Comparison of ENCODE assay signal across 19 cellular contexts in the genomic region with DNA sequence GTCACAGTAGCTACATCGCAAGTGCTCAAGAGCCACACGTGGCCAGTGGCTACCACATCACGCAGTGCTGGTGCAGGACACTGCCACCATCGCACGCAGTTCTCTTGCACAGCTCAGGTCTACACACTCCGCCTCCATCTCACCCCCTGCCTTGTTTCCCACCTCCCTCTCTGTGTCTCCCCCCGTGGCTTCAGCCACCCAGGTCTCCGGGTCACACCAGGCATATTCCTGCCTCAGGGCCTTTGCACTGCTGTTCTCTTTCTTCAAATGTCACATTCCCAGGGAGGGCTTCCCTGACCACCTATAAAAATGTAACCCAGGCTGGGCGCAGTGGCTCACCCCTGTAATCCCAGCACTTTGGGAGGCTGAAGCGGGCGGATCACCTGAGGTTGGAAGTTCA. TPM values are rescaled to one million over a fixed set of nuclear protein-coding genes. Genes with fewer than 3 reads are reported as not detected.
DNase-seq lines count a peak whose midpoint lies in the region; ATAC-seq, FAIRE-seq and TF ChIP-seq lines count a peak whose summit lies in the region.
"Had no signal": no experiment of that assay in that cellular context is flagged by ENCODE, and none has a peak within 500 bp of the region (broad histone marks: within the 10 kb centered on the region; RNA-seq: fewer than 3 reads in every experiment).

No MANE protein-coding gene starts in this region.

- H3K23ac ChIP-seq in mesenchymal stem cell (ENCODE audit: low read length in 2 of 2) = peak overlapping the region in 1 of 2 experiments; percentile 4

- POLR2A ChIA-PET in K562 (lab: Yijun Ruan, JAX) = interaction anchor here (1.6 kb wide), 1 partner anchor 17 kb away, joined by 3 read pairs; no protein-coding TSS in a partner anchor

- no peak overlapping the region for H3K27ac ChIP-seq in K562 (ENCODE audit: extremely low read depth, low read depth, low read length)
- no peak overlapping the region for H3K27ac ChIP-seq in mesenchymal stem cell (ENCODE audit: low read length, poor library complexity, severe bottlenecking)
- no peak overlapping the region for H3K27ac ChIP-seq in aorta (ENCODE audit: low read depth in 1 of 2, low read length in 2 of 2)
- H3K27ac ChIP-seq: parathyroid adenoma, VCaP had no signal

- peak overlapping the region in 1 of 2 experiments; percentile 88 for H3K18ac ChIP-seq in mesenchymal stem cell (ENCODE audit: low read depth in 1 of 2, low read length in 2 of 2)

- no peak overlapping the region for H3K27ac Mint-ChIP-seq in stimulated activated naive CD8-positive, alpha-beta T cell treated with anti-CD3 and anti-CD28 coated beads, Interleukin-15, amount 100 ng/mL, for 72 hours
- H3K27ac Mint-ChIP-seq: activated CD4-positive, alpha-beta T cell treated with anti-CD3 and anti-CD28 coated beads, Interleukin-2, amount 10 ng/mL, durations not matched to agents 24 days and 14 days; activated naive CD4-positive, alpha-beta T cell treated with anti-CD3 and anti-CD28 coated beads, Interleukin-2, amount 50 U/mL, for 24 hours; natural killer cell treated with Interleukin-12 subunit alpha and Interleukin-12 subunit beta and Interleukin-15 and Interleukin-18, amount 100 ng/mL, for 72 hours; stimulated activated memory B cell treated with anti-CD40 and anti-IgM and Interleukin-4, amounts not matched to agents 10 μg/mL and 1 μg/mL and 100 μg/mL, for 72 hours had no signal

- BruUV-seq in K562 (replicated peaks; lab: Mats Ljungman, UMichigan) = no TSS peak

- H3K27me3 ChIP-seq in K562 (ENCODE audit: control insufficient read depth in 2 of 2, insufficient read depth in 2 of 2, low read length in 2 of 2) = 0 out of 5 replicates have a peak, but pooled peaks cover 2 to 6% of the 10 kb centered on the region in 2 experiments
- peaks cover 0 to 17% of the 10 kb centered on the region in 2 experiments for H3K27me3 ChIP-seq in mesenchymal stem cell (ENCODE audit: control insufficient read depth in 1 of 2, insufficient read depth in 1 of 2, low read length in 2 of 2)
- no peaks in the 10 kb centered on the region for H3K27me3 ChIP-seq in aorta (ENCODE audit: control insufficient read depth in 1 of 2, insufficient read depth in 2 of 2, low read length in 1 of 2)

- H3K4me1 Mint-ChIP-seq in stimulated activated naive CD8-positive, alpha-beta T cell treated with anti-CD3 and anti-CD28 coated beads, Interleukin-15, amount 100 ng/mL, for 72 hours = peaks cover 25% of the 10 kb centered on the region

- no peak overlapping the region for H3K4ac ChIP-seq in mesenchymal stem cell (ENCODE audit: low read depth in 1 of 2, low read length in 2 of 2)

- no peak for TF ChIP-seq EP300 in K562 (IDR thresholded peaks at IDR 0.05; ENCODE audit: low read length)

- CTCF ChIA-PET in K562 (lab: Yijun Ruan, JAX; ENCODE audit: low intra/inter-chr PET ratio) = interaction anchor here (0.6 to 13.2 kb wide), 5 partner anchors 29 to 1160 kb away, joined by 3 to 325 read pairs (median 5); no protein-coding TSS in a partner anchor

- ATAC-seq in stimulated activated naive CD8-positive, alpha-beta T cell treated with anti-CD3 and anti-CD28 coated beads, Interleukin-15, amount 100 ng/mL, for 72 hours = peak; percentile 15
- ATAC-seq in stimulated activated naive CD8-positive, alpha-beta T cell treated with anti-CD3 and anti-CD28 coated beads, Interleukin-15, Interleukin-2, amounts not matched to agents 100 U/mL and 50 U/mL, for 24 hours = no peak
- no peak for ATAC-seq in K562
- ATAC-seq in aorta (ENCODE audit: low FRiP score) = peak; percentile 21
- no peak for ATAC-seq in HG03469 (IDR thresholded peaks at IDR 0.05; ENCODE audit: unreplicated experiment)
- ATAC-seq: mucosa of descending colon; stimulated activated memory B cell treated with anti-CD40 and anti-IgM and Interleukin-4, amounts not matched to agents 10 μg/mL and 1 μg/mL and 100 μg/mL, for 72 hours had no signal

- peak overlapping the region; percentile 64 for H4K91ac ChIP-seq in mesenchymal stem cell (ENCODE audit: low read length)

- no peak for TF ChIP-seq CTCF in K562 (IDR thresholded peaks at IDR 0.05 in 2 of 3, conservative IDR thresholded peaks at IDR 0.05 in 1 of 3; ENCODE audit: insufficient read depth in 2 of 3, low read depth in 1 of 3, low read length in 3 of 3)

- H3K14ac ChIP-seq in mesenchymal stem cell (ENCODE audit: low read length in 2 of 2) = no peak overlapping the region

- no peaks in the 10 kb centered on the region for H3K9me3 ChIP-seq in K562 (replicated peaks; ENCODE audit: control insufficient read depth, insufficient read depth, low read depth, low read length)
- no peaks in the 10 kb centered on the region for H3K9me3 ChIP-seq in mesenchymal stem cell (ENCODE audit: control insufficient read depth, low read length)
- no peaks in the 10 kb centered on the region for H3K9me3 ChIP-seq in aorta (ENCODE audit: control insufficient read depth, low read length)
- H3K9me3 ChIP-seq: mucosa of descending colon had no signal

- peaks cover 2% of the 10 kb centered on the region for H3K79me1 ChIP-seq in mesenchymal stem cell (replicated peaks; ENCODE audit: low read length, poor library complexity, severe bottlenecking)

- H3K4me3 ChIP-seq in K562 = no peak overlapping the region
- H3K4me3 ChIP-seq in mesenchymal stem cell (ENCODE audit: insufficient read depth in 1 of 2, low read depth in 1 of 2, low read length in 2 of 2) = peak overlapping the region in 1 of 2 experiments; percentile 46
- H3K4me3 ChIP-seq in aorta (ENCODE audit: low read length in 2 of 2) = no peak overlapping the region
- H3K4me3 ChIP-seq: mucosa of descending colon had no signal

- no peak overlapping the region for H2BK5ac ChIP-seq in mesenchymal stem cell (ENCODE audit: low read depth, low read length, poor library complexity, severe bottlenecking)

- peaks cover 72% of the 10 kb centered on the region for H3K27me3 Mint-ChIP-seq in stimulated activated naive CD8-positive, alpha-beta T cell treated with anti-CD3 and anti-CD28 coated beads, Interleukin-15, amount 100 ng/mL, for 72 hours

- no peak for FAIRE-seq in K562 (lab: Jason Lieb, UNC)
- FAIRE-seq: HTR-8/SVneo, urothelium cell line had no signal

- H2BK12ac ChIP-seq in mesenchymal stem cell (ENCODE audit: low read length in 2 of 2) = no peak overlapping the region

- H4K8ac ChIP-seq in mesenchymal stem cell (ENCODE audit: low read length) = peak overlapping the region; percentile 83

- no peak for TF ChIP-seq RAD21 in K562 (CRISPR knock-in tag; conservative IDR thresholded peaks at IDR 0.05 in 1 of 2, IDR thresholded peaks at IDR 0.05 in 1 of 2)

- no peak for DNase-seq in stimulated activated naive CD8-positive, alpha-beta T cell treated with anti-CD3 and anti-CD28 coated beads, Interleukin-15, amount 100 ng/mL, for 72 hours
- DNase-seq in stimulated activated naive CD8-positive, alpha-beta T cell treated with anti-CD3 and anti-CD28 coated beads, Interleukin-15, Interleukin-2, amounts not matched to agents 100 U/mL and 50 U/mL, for 24 hours = no peak
- DNase-seq in K562 (ENCODE audit: extremely low read depth in 1 of 4, low spot score in 3 of 4) = no peak
- DNase-seq in mesenchymal stem cell = no peak
- DNase-seq in aorta = peak; percentile 26 to 42
- no peak for DNase-seq in middle frontal gyrus (ENCODE audit: extremely low spot score, low spot score)
- DNase-seq in amygdala (lab: John Stamatoyannopoulos, UW) = no peak
- DNase-seq: islet precursor cell, NCI-H1417 treated with DMSO at 0.1 percent for 48 hours had no signal

- no peaks in the 10 kb centered on the region for H4K20me1 ChIP-seq in K562 (replicated peaks; ENCODE audit: control insufficient read depth, insufficient read depth, low read length)

- intact Hi-C loops in K562 (cut with micrococcal nuclease) (loop anchor here (2.0 kb wide), 1 partner anchor 86 kb away; no protein-coding TSS in a partner anchor), aorta (cut with DNase I) (loop anchor here (1.0 to 2.0 kb wide), 2 partner anchors 84 to 86 kb away; no protein-coding TSS in a partner anchor)

- H3K4me3 Mint-ChIP-seq in stimulated activated naive CD8-positive, alpha-beta T cell treated with anti-CD3 and anti-CD28 coated beads, Interleukin-15, amount 100 ng/mL, for 72 hours = no peak overlapping the region
- H3K4me3 Mint-ChIP-seq: activated CD4-positive, alpha-beta T cell treated with anti-CD3 and anti-CD28 coated beads, Interleukin-2, amount 10 ng/mL, durations not matched to agents 24 days and 14 days; activated naive CD4-positive, alpha-beta T cell treated with anti-CD3 and anti-CD28 coated beads, Interleukin-2, amount 50 U/mL, for 24 hours; natural killer cell treated with Interleukin-12 subunit alpha and Interleukin-12 subunit beta and Interleukin-15 and Interleukin-18, amount 100 ng/mL, for 72 hours; stimulated activated memory B cell treated with anti-CD40 and anti-IgM and Interleukin-4, amounts not matched to agents 10 μg/mL and 1 μg/mL and 100 μg/mL, for 72 hours had no signal

- 63% methylated on average over 9 of the region's 11 CpGs for WGBS in K562 (ENCODE audit: insufficient coverage, low coverage, missing lambda C conversion rate)
- WGBS in mesenchymal stem cell = 89% methylated on average over 11 of the region's 11 CpGs
- WGBS in aorta, 2 donors = 82 to 84% methylated on average over 11 of the region's 11 CpGs

- TF ChIP-seq POLR2A in K562 (conservative IDR thresholded peaks at IDR 0.05) = no peak

- no peak overlapping the region for H2BK120ac ChIP-seq in mesenchymal stem cell (ENCODE audit: low read depth, low read length)

- H3K4me2 ChIP-seq in K562 (ENCODE audit: insufficient read depth, low read length) (no peak overlapping the region; the same call in 1 of the 2 replicates), mesenchymal stem cell (ENCODE audit: low read length, poor library complexity, severe bottlenecking) (no peak overlapping the region)

- H3K9me3 Mint-ChIP-seq in stimulated activated naive CD8-positive, alpha-beta T cell treated with anti-CD3 and anti-CD28 coated beads, Interleukin-15, amount 100 ng/mL, for 72 hours = no peaks in the 10 kb centered on the region
- H3K9me3 Mint-ChIP-seq: activated CD4-positive, alpha-beta T cell treated with anti-CD3 and anti-CD28 coated beads, Interleukin-2, amount 10 ng/mL, durations not matched to agents 24 days and 14 days; activated naive CD4-positive, alpha-beta T cell treated with anti-CD3 and anti-CD28 coated beads, Interleukin-2, amount 50 U/mL, for 24 hours; natural killer cell treated with Interleukin-12 subunit alpha and Interleukin-12 subunit beta and Interleukin-15 and Interleukin-18, amount 100 ng/mL, for 72 hours; stimulated activated memory B cell treated with anti-CD40 and anti-IgM and Interleukin-4, amounts not matched to agents 10 μg/mL and 1 μg/mL and 100 μg/mL, for 72 hours had no signal

- no peaks in the 10 kb centered on the region for H3K79me2 ChIP-seq in K562 (ENCODE audit: control insufficient read depth, insufficient read depth, low read length)
- H3K79me2 ChIP-seq: parathyroid adenoma had no signal

- H2BK15ac ChIP-seq in mesenchymal stem cell (ENCODE audit: low read depth, poor library complexity, severe bottlenecking) = no peak overlapping the region

- H2AK5ac ChIP-seq in mesenchymal stem cell (ENCODE audit: low read length, severe bottlenecking) = no peak overlapping the region

- H3K9ac ChIP-seq in K562 (ENCODE audit: insufficient read depth in 1 of 2, low read depth in 2 of 2, low read length in 2 of 2) (no peak overlapping the region), mesenchymal stem cell (ENCODE audit: low read length) (no peak overlapping the region)
- H3K9ac ChIP-seq: parathyroid adenoma had no signal

- in situ Hi-C loops in K562 (cut with MboI) = no loop called here

- H3K4me1 ChIP-seq in K562 (replicated peaks in 1 of 2; ENCODE audit: control insufficient read depth in 2 of 2, insufficient read depth in 2 of 2, low read length in 2 of 2) = peaks cover 16 to 23% of the 10 kb centered on the region in 2 experiments
- peaks cover 18% of the 10 kb centered on the region for H3K4me1 ChIP-seq in mesenchymal stem cell (ENCODE audit: control insufficient read depth, insufficient read depth, low read depth, low read length)
- no peaks in the 10 kb centered on the region for H3K4me1 ChIP-seq in aorta (ENCODE audit: control insufficient read depth in 1 of 2, insufficient read depth in 2 of 2, low read length in 2 of 2)
- H3K4me1 ChIP-seq: parathyroid adenoma had no signal

- H2AFZ ChIP-seq in K562 (ENCODE audit: low read depth, low read length) (no peak overlapping the region), mesenchymal stem cell (ENCODE audit: low read depth, low read length) (no peak overlapping the region)
- H2AFZ ChIP-seq: parathyroid adenoma had no signal

- H3K36me3 ChIP-seq in K562 (ENCODE audit: control insufficient read depth, insufficient read depth, low read length) (no peaks in the 10 kb centered on the region), mesenchymal stem cell (ENCODE audit: control insufficient read depth in 1 of 2, insufficient read depth in 2 of 2, low read depth in 1 of 2, low read length in 2 of 2) (no peaks in the 10 kb centered on the region), aorta (ENCODE audit: control insufficient read depth in 1 of 2, insufficient read depth in 2 of 2, low read length in 1 of 2) (no peaks in the 10 kb centered on the region)

- H3K9me1 ChIP-seq in K562 (ENCODE audit: control insufficient read depth, insufficient read depth, low read length) = no peaks in the 10 kb centered on the region

RNA-seq across cellular contexts. Expression of a gene that starts 10.6 kb away (rescaled TPM):
- 10.0 and 21.6 TPM in 2 replicates for total RNA-seq in K562 (2011; cell fraction: chromatin; rRNA removed; ENCODE audit: low replicate concordance)
- 20.5 and 23.5 TPM in 2 replicates for total RNA-seq in K562 (2011; cell fraction: nucleolus; rRNA removed)
- 15.2 and 15.6 TPM in 2 replicates for total RNA-seq in K562 (2011; cell fraction: nucleoplasm; rRNA removed)
- total RNA-seq in K562 (2014; rRNA removed) (30.8 and 32.4 TPM in 2 replicates), K562 (2014; rRNA removed; fragmentation: Illumina TruSeq; extraction: Trizol) (6.6 and 9.7 TPM in 2 replicates), K562 (2015; rRNA removed; fragmentation: Illumina TruSeq; extraction: Trizol) (21.6 and 22.3 TPM in 2 replicates), K562 (2021) (21.9 and 22.5 TPM in 2 replicates), aorta (10 to 100 TPM; 18.8 to 25.7 TPM)
- polyA plus RNA-seq in K562 (2011; rRNA removed) (8.0 and 9.1 TPM in 2 replicates), K562 (2014; fragmentation: Illumina TruSeq; extraction: Trizol) (15.6 and 17.8 TPM in 2 replicates), K562 (2014; fragmentation: Nextera tagmentation; extraction: Ambion mirVana) (1 to 10 TPM in 1 of 2 experiments, under 1 TPM in 1; 0.68 to 1.5 TPM), K562 (2014; rRNA removed) (19.9 and 20.8 TPM in 2 replicates), aorta (10 to 100 TPM in 1 of 2 donors, 1 to 10 TPM in 1; 9.6 to 11.0 TPM)
- 7.9 and 13.0 TPM in 2 replicates for polyA plus RNA-seq in K562 (2011; cell fraction: cytosol; rRNA removed)
- 6.3 and 8.5 TPM in 2 replicates for polyA plus RNA-seq in K562 (2011; cell fraction: nucleus; rRNA removed)
- 13.6 and 17.1 TPM in 2 replicates for polyA plus RNA-seq in K562 (2012)
- polyA minus RNA-seq in K562 (2011; rRNA and poly(A)+ RNA removed) = 6.3 and 7.7 TPM in 2 replicates
- polyA minus RNA-seq in K562 (2011; cell fraction: cytosol; rRNA and poly(A)+ RNA removed) = 9.2 and 11.5 TPM in 2 replicates
- 6.5 and 12.2 TPM in 2 replicates for polyA minus RNA-seq in K562 (2011; cell fraction: nucleus; rRNA and poly(A)+ RNA removed)
- 17.9 TPM for polyA plus RNA-seq in mesenchymal stem cell (2013, experiment 1 of 2)
- 17.9 TPM for polyA plus RNA-seq in mesenchymal stem cell (2013, experiment 2 of 2)
- total RNA-seq: activated CD4-positive, alpha-beta T cell treated with anti-CD3 and anti-CD28 coated beads, Interleukin-2, amount 10 ng/mL, durations not matched to agents 24 days and 14 days; natural killer cell treated with Interleukin-12 subunit alpha and Interleukin-12 subunit beta and Interleukin-15 and Interleukin-18, amount 100 ng/mL, for 72 hours had no signal

RNA-seq across cellular contexts. Expression of a gene that starts 26.0 kb away (rescaled TPM):
- 0.12 TPM in 1 of 2 replicates, not detected in the other for total RNA-seq in K562 (2011; cell fraction: chromatin; rRNA removed; ENCODE audit: low replicate concordance)
- not detected in 2 replicates for total RNA-seq in K562 (2011; cell fraction: nucleolus; rRNA removed)
- not detected in 2 replicates for total RNA-seq in K562 (2011; cell fraction: nucleoplasm; rRNA removed)
- 0.04 and 0.05 TPM in 2 replicates for total RNA-seq in K562 (2014; rRNA removed)
- not detected in 2 replicates for total RNA-seq in K562 (2014; rRNA removed; fragmentation: Illumina TruSeq; extraction: Trizol)
- 0.04 TPM in 1 of 2 replicates, not detected in the other for total RNA-seq in K562 (2015; rRNA removed; fragmentation: Illumina TruSeq; extraction: Trizol)
- 0.04 TPM in 1 of 2 replicates, not detected in the other for total RNA-seq in K562 (2021)
- 0.01 TPM in 1 of 2 replicates, not detected in the other for polyA plus RNA-seq in K562 (2011; rRNA removed)
- polyA plus RNA-seq in K562 (2011; cell fraction: cytosol; rRNA removed) = 0.01 TPM in 2 replicates
- 0.03 TPM in 1 of 2 replicates, not detected in the other for polyA plus RNA-seq in K562 (2011; cell fraction: nucleus; rRNA removed)
- 0.03 and 0.05 TPM in 2 replicates for polyA plus RNA-seq in K562 (2012)
- not detected in 2 replicates for polyA plus RNA-seq in K562 (2014; fragmentation: Illumina TruSeq; extraction: Trizol)
- polyA plus RNA-seq in K562 (2014; fragmentation: Nextera tagmentation; extraction: Ambion mirVana) = not detected
- polyA plus RNA-seq in K562 (2014; rRNA removed) = 0.05 TPM in 1 of 2 replicates, not detected in the other
- not detected in 2 replicates for polyA minus RNA-seq in K562 (2011; rRNA and poly(A)+ RNA removed)
- not detected in 2 replicates for polyA minus RNA-seq in K562 (2011; cell fraction: cytosol; rRNA and poly(A)+ RNA removed)
- polyA minus RNA-seq in K562 (2011; cell fraction: nucleus; rRNA and poly(A)+ RNA removed) = 0.11 TPM in 1 of 2 replicates, not detected in the other
- polyA plus RNA-seq in mesenchymal stem cell (2013, experiment 1 of 2) = 0.03 TPM
- 0.03 TPM for polyA plus RNA-seq in mesenchymal stem cell (2013, experiment 2 of 2)
- 1 to 10 TPM; 3.1 to 4.3 TPM for total RNA-seq in aorta
- polyA plus RNA-seq in aorta = 1 to 10 TPM; 1.2 to 1.6 TPM
- total RNA-seq: activated CD4-positive, alpha-beta T cell treated with anti-CD3 and anti-CD28 coated beads, Interleukin-2, amount 10 ng/mL, durations not matched to agents 24 days and 14 days; natural killer cell treated with Interleukin-12 subunit alpha and Interleukin-12 subunit beta and Interleukin-15 and Interleukin-18, amount 100 ng/mL, for 72 hours had no signal

RNA-seq across cellular contexts. Expression of a gene that starts 55.8 kb away (rescaled TPM):
- total RNA-seq in K562 (2011; cell fraction: chromatin; rRNA removed; ENCODE audit: low replicate concordance) = 203 and 276 TPM in 2 replicates
- 178 and 192 TPM in 2 replicates for total RNA-seq in K562 (2011; cell fraction: nucleolus; rRNA removed)
- 188 and 196 TPM in 2 replicates for total RNA-seq in K562 (2011; cell fraction: nucleoplasm; rRNA removed)
- 109 and 143 TPM in 2 replicates for total RNA-seq in K562 (2014; rRNA removed)
- 60.3 and 69.4 TPM in 2 replicates for total RNA-seq in K562 (2014; rRNA removed; fragmentation: Illumina TruSeq; extraction: Trizol)
- 86.3 and 88.6 TPM in 2 replicates for total RNA-seq in K562 (2015; rRNA removed; fragmentation: Illumina TruSeq; extraction: Trizol)
- 99.9 and 108 TPM in 2 replicates for total RNA-seq in K562 (2021)
- polyA plus RNA-seq in K562 (2011; rRNA removed) = 131 and 136 TPM in 2 replicates
- 165 and 193 TPM in 2 replicates for polyA plus RNA-seq in K562 (2011; cell fraction: cytosol; rRNA removed)
- 282 and 334 TPM in 2 replicates for polyA plus RNA-seq in K562 (2011; cell fraction: nucleus; rRNA removed)
- 81.0 and 88.2 TPM in 2 replicates for polyA plus RNA-seq in K562 (2012)
- polyA plus RNA-seq in K562 (2014; fragmentation: Illumina TruSeq; extraction: Trizol) = 163 and 166 TPM in 2 replicates
- polyA plus RNA-seq in K562 (2014; fragmentation: Nextera tagmentation; extraction: Ambion mirVana) = 1 to 10 TPM; 1.9 to 4.9 TPM
- polyA plus RNA-seq in K562 (2014; rRNA removed) = 134 and 145 TPM in 2 replicates
- polyA minus RNA-seq in K562 (2011; rRNA and poly(A)+ RNA removed) = 119 and 149 TPM in 2 replicates
- 72.9 and 88.8 TPM in 2 replicates for polyA minus RNA-seq in K562 (2011; cell fraction: cytosol; rRNA and poly(A)+ RNA removed)
- 84.4 and 101 TPM in 2 replicates for polyA minus RNA-seq in K562 (2011; cell fraction: nucleus; rRNA and poly(A)+ RNA removed)
- 67.1 TPM for polyA plus RNA-seq in mesenchymal stem cell (2013, experiment 1 of 2)
- polyA plus RNA-seq in mesenchymal stem cell (2013, experiment 2 of 2) = 63.7 TPM
- total RNA-seq in aorta = 10 to 100 TPM; 62.7 to 63.7 TPM
- polyA plus RNA-seq in aorta = 10 to 100 TPM; 23.0 to 54.3 TPM

Comparison
In these comparisons a context has a peak if more than half of its experiments do, and no peak if none do; other contexts are left out.
1. ATAC-seq: peak in stimulated activated naive CD8-positive, alpha-beta T cell treated with anti-CD3 and anti-CD28 coated beads, Interleukin-15, amount 100 ng/mL, for 72 hours (single experiment) and aorta (single experiment); none in stimulated activated naive CD8-positive, alpha-beta T cell treated with anti-CD3 and anti-CD28 coated beads, Interleukin-15, Interleukin-2, amounts not matched to agents 100 U/mL and 50 U/mL, for 24 hours (single experiment), K562 (single experiment) and HG03469 (single experiment).
2. DNase-seq: peak in aorta (2 of 2); none in stimulated activated naive CD8-positive, alpha-beta T cell treated with anti-CD3 and anti-CD28 coated beads, Interleukin-15, amount 100 ng/mL, for 72 hours (0 of 2), stimulated activated naive CD8-positive, alpha-beta T cell treated with anti-CD3 and anti-CD28 coated beads, Interleukin-15, Interleukin-2, amounts not matched to agents 100 U/mL and 50 U/mL, for 24 hours (single experiment), K562 (0 of 4), mesenchymal stem cell (single experiment), middle frontal gyrus (single experiment) and amygdala (0 of 56).